Comparison of ENCODE assay signal across 25 cellular contexts in the genomic region with DNA sequence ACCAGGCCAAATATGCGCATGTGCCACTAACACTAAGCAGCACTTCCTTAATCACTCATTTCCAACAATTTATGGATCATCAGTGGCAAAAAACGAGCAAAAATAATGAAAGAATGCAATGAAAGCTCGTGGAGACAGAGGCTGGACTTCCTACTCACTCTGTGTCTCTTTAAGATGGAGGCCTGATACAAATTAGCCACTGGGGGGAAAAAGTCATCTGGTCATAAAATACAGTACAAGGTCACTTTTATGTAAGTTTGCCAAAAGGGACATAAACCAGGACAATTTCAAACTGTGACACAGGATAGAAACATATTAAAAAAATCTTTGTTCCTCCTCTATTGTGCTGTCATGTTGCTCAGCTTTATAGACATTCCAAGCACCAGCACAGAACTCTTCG.
DNase-seq lines count a peak whose midpoint lies in the region; ATAC-seq, FAIRE-seq and TF ChIP-seq lines count a peak whose summit lies in the region.
"Had no signal": no experiment of that assay in that cellular context is flagged by ENCODE, and none has a peak within 500 bp of the region (broad histone marks: within the 10 kb centered on the region; RNA-seq: fewer than 3 reads in every experiment).

No MANE protein-coding gene starts in this region.

- peaks cover 14% of the 10 kb centered on the region for H3K36me3 Mint-ChIP-seq in memory B cell

- TF ChIP-seq CTCF in H1 (IDR thresholded peaks at IDR 0.05; ENCODE audit: control extremely low read depth in 1 of 3, insufficient read depth in 1 of 3, low read depth in 1 of 3, low read length in 3 of 3) (no peak), esophagus muscularis mucosa (IDR thresholded peaks at IDR 0.05) (no peak)

- ATAC-seq in memory B cell (ENCODE audit: low read depth): no peak
- no peak for ATAC-seq in HG03280 (IDR thresholded peaks at IDR 0.05; ENCODE audit: unreplicated experiment)
- ATAC-seq in GM18909 (IDR thresholded peaks at IDR 0.05; ENCODE audit: poor library complexity, unreplicated experiment): no peak

- H2AK5ac ChIP-seq in H1 (ENCODE audit: low read depth, low read length): no peak overlapping the region

- H3K27me3 Mint-ChIP-seq in memory B cell: no peaks in the 10 kb centered on the region
- H3K27me3 Mint-ChIP-seq: B cell had no signal

- FAIRE-seq in GM12891 (lab: Jason Lieb, UNC) (no peak), H1 (lab: Jason Lieb, UNC) (no peak)
- FAIRE-seq: D721Med, GM19239, RCC 7860 had no signal

- peaks cover 0 to 3% of the 10 kb centered on the region in 2 experiments for H4K20me1 ChIP-seq in H1 (replicated peaks in 1 of 2; ENCODE audit: control insufficient read depth in 1 of 2, insufficient read depth in 2 of 2, low read length in 2 of 2)

- H2BK5ac ChIP-seq in H1 (ENCODE audit: low read depth, low read length): no peak overlapping the region

- no peaks in the 10 kb centered on the region for H3K79me1 ChIP-seq in H1 (ENCODE audit: low read depth, low read length)

- H2AFZ ChIP-seq in H1 (ENCODE audit: low read length): no peak overlapping the region

- no peaks in the 10 kb centered on the region for H3K79me2 ChIP-seq in H1 (ENCODE audit: control insufficient read depth in 1 of 2, insufficient read depth in 2 of 2, low read length in 2 of 2)

- POLR2A ChIA-PET in H1 (lab: Charles Lee; ENCODE audit: partially characterized antibody): no interaction called here

- H3K4me1 Mint-ChIP-seq in memory B cell: no peaks in the 10 kb centered on the region
- H3K4me1 Mint-ChIP-seq: B cell had no signal

- H3K9me3 ChIP-seq in H1 (ENCODE audit: insufficient read depth in 2 of 2, low read depth in 1 of 2, low read length in 1 of 2) (no peaks in the 10 kb centered on the region), esophagus muscularis mucosa (no peaks in the 10 kb centered on the region)
- H3K9me3 ChIP-seq: SJCRH30 had no signal

- no peak overlapping the region for H3K18ac ChIP-seq in H1 (ENCODE audit: extremely low read depth, low read length)

- H3K4me2 ChIP-seq in H1 (ENCODE audit: insufficient read depth in 1 of 2, low read depth in 2 of 2, low read length in 2 of 2): peak overlapping the region in 1 of 2 experiments; percentile 53; a peak in 2 of 4 replicates

- no peak overlapping the region for H2BK20ac ChIP-seq in H1 (ENCODE audit: low read length)

- CTCF ChIA-PET in H1 (lab: Charles Lee; ENCODE audit: partially characterized antibody): interaction anchor here (0.7 to 1.6 kb wide), 4 partner anchors 13 to 29 kb away, joined by 3 to 4 read pairs (median 3); no protein-coding TSS in a partner anchor

- H2BK12ac ChIP-seq in H1 (ENCODE audit: low read depth, low read length): no peak overlapping the region

- H3K23me2 ChIP-seq in H1 (ENCODE audit: low read depth, low read length): no peaks in the 10 kb centered on the region

- TF ChIP-seq RAD21 in H1 (IDR thresholded peaks at IDR 0.05 in 1 of 2, conservative IDR thresholded peaks at IDR 0.05 in 1 of 2; ENCODE audit: low read depth in 2 of 2, low read length in 2 of 2): no peak

- H3K23ac ChIP-seq in H1 (ENCODE audit: insufficient read length): no peak overlapping the region

- H4K8ac ChIP-seq in H1 (ENCODE audit: extremely low read depth, insufficient read depth, low read length): no peak overlapping the region

- H3K4me3 ChIP-seq in H1 (ENCODE audit: extremely low read depth in 1 of 4, insufficient read depth in 2 of 4, low read depth in 3 of 4, low read length in 4 of 4) (0 out of 8 replicates have a peak overlapping the region, but pooled peaks of 1 of the 4 experiments have one; percentile 22), esophagus muscularis mucosa (no peak overlapping the region)
- H3K4me3 ChIP-seq: SJCRH30 had no signal

- DNase-seq in GM12891 (ENCODE audit: insufficient read length, low spot score) (no peak), NCI-H69 (lab: John Stamatoyannopoulos, UW) (peak; percentile 17), H1 (ENCODE audit: low read depth in 1 of 2, low spot score in 2 of 2) (no peak), memory B cell (ENCODE audit: low spot score in 2 of 2) (no peak), esophagus muscularis mucosa (ENCODE audit: extremely low spot score) (no peak), NCI-H1048 (lab: John Stamatoyannopoulos, UW) (no peak)
- DNase-seq: DMS53, GDM1, H7, HFFc6, Kasumi-1, NCI-H1417, NCI-H1694 treated with DMSO at 0.1 percent for 48 hours, NCI-H2081 treated with DMSO at 0.1 percent for 48 hours, NCI-H2171 treated with DMSO at 0.1 percent for 48 hours, NCI-H446, NCI-H526, OCI-M1, SJCRH30 had no signal

- TF ChIP-seq EP300 in H1 (IDR thresholded peaks at IDR 0.05; ENCODE audit: borderline replicate concordance in 1 of 2, low read depth in 2 of 2, low read length in 2 of 2) (no peak), esophagus muscularis mucosa (IDR thresholded peaks at IDR 0.05) (no peak)

- intact Hi-C loops in esophagus muscularis mucosa (cut with DNase I): no loop called here

- WGBS in H1 (ENCODE audit: extremely low coverage in 1 of 2, insufficient coverage in 1 of 2, insufficient read length in 1 of 2, insufficient replicate concordance in 2 of 2, low coverage in 1 of 2, low lambda C conversion rate in 2 of 2, missing lambda C conversion rate in 1 of 2), 2 experiments: 53% methylated on average over 4 of the region's 4 CpGs; no CpG with 5 or more reads in 1 of the 2 experiments
- WGBS in esophagus muscularis mucosa: 77% methylated on average over 4 of the region's 4 CpGs

- H3K9me3 Mint-ChIP-seq in memory B cell: no peaks in the 10 kb centered on the region
- H3K9me3 Mint-ChIP-seq: HFFc6 had no signal

- H3K27ac Mint-ChIP-seq in memory B cell: peak overlapping the region; percentile 21
- H3K27ac Mint-ChIP-seq: B cell, HFFc6 had no signal

- no peak overlapping the region for H4K5ac ChIP-seq in H1 (ENCODE audit: insufficient read length, low read depth, low read length)

- no peak overlapping the region for H3K4me3 Mint-ChIP-seq in memory B cell
- H3K4me3 Mint-ChIP-seq: B cell, HFFc6 had no signal

- H3K14ac ChIP-seq in H1 (ENCODE audit: insufficient read length): no peak overlapping the region

- peak overlapping the region in 1 of 4 experiments; percentile 47; a peak in 2 of 7 replicates for H3K9ac ChIP-seq in H1 (replicated peaks in 1 of 4; ENCODE audit: extremely low read depth in 1 of 4, low read depth in 3 of 4, low read length in 3 of 4)

- no peak overlapping the region for H2BK120ac ChIP-seq in H1 (replicated peaks; ENCODE audit: low read depth, low read length)

- no peak overlapping the region for H3K4ac ChIP-seq in H1 (replicated peaks; ENCODE audit: insufficient read length, low read depth, low read length)

- no peak overlapping the region for H4K91ac ChIP-seq in H1 (replicated peaks; ENCODE audit: insufficient read length, low read length)

- H3K4me1 ChIP-seq in H1 (replicated peaks in 1 of 4; ENCODE audit: control insufficient read depth in 3 of 4, insufficient read depth in 4 of 4, low read length in 3 of 4) (peaks cover 0 to 11% (median 6%) of the 10 kb centered on the region in 4 experiments; a peak in 5 of 7 replicates), esophagus muscularis mucosa (no peaks in the 10 kb centered on the region)
- H3K4me1 ChIP-seq: SJCRH30 had no signal

- H3K27ac ChIP-seq in H1 (ENCODE audit: low read depth, low read length): no peak overlapping the region
- H3K27ac ChIP-seq in esophagus muscularis mucosa (replicated peaks in 1 of 4): no peak overlapping the region
- H3K27ac ChIP-seq: SJCRH30 had no signal

- TF ChIP-seq POLR2A in GM12891 (IDR thresholded peaks at IDR 0.05; ENCODE audit: low read depth, low read length): no peak
- TF ChIP-seq POLR2A in H1 (IDR thresholded peaks at IDR 0.05; ENCODE audit: control extremely low read depth in 1 of 2, low read depth in 2 of 2, low read length in 2 of 2): no peak
- TF ChIP-seq POLR2A in esophagus muscularis mucosa (IDR thresholded peaks at IDR 0.05; ENCODE audit: low read depth): no peak

- H3K56ac ChIP-seq in H1 (replicated peaks; ENCODE audit: insufficient read length, low read depth, low read length): no peak overlapping the region

- H3K27me3 ChIP-seq in H1 (replicated peaks in 1 of 4; ENCODE audit: control insufficient read depth in 3 of 4, extremely low read depth in 1 of 4, insufficient read depth in 3 of 4, low read length in 3 of 4) (no peaks in the 10 kb centered on the region), esophagus muscularis mucosa (no peaks in the 10 kb centered on the region)
- H3K27me3 ChIP-seq: SJCRH30 had no signal

- H3K36me3 ChIP-seq in H1 (ENCODE audit: control insufficient read depth in 2 of 4, insufficient read depth in 4 of 4, low read length in 3 of 4): no peaks in the 10 kb centered on the region
- peaks cover 0 to 26% (median 2%) of the 10 kb centered on the region in 4 donors for H3K36me3 ChIP-seq in esophagus muscularis mucosa

- H2BK15ac ChIP-seq in H1 (ENCODE audit: low read length): no peak overlapping the region

TF ChIP-seq in GM12891, 5 proteins besides CTCF, POLR2A, EP300 and RAD21:
- TF ChIP-seq TAF1 (IDR thresholded peaks at IDR 0.05; ENCODE audit: low read depth, low read length) (no peak), POLR2AphosphoS5 (IDR thresholded peaks at IDR 0.05; ENCODE audit: low read depth, low read length) (no peak), SPI1 (IDR thresholded peaks at IDR 0.05; ENCODE audit: low read depth, low read length) (0 out of 2 replicates have a peak, but pooled peaks have one; percentile 2)
TF ChIP-seq in GM12891: peak in this region for 1.

TF ChIP-seq in H1, 55 proteins besides CTCF, POLR2A, EP300 and RAD21:
- no peak for TF ChIP-seq SRF (IDR thresholded peaks at IDR 0.05; ENCODE audit: low read depth, low read length)
- TF ChIP-seq POU5F1 (IDR thresholded peaks at IDR 0.05; ENCODE audit: low read depth, low read length): peak; percentile 81
